In the genomic region with DNA sequence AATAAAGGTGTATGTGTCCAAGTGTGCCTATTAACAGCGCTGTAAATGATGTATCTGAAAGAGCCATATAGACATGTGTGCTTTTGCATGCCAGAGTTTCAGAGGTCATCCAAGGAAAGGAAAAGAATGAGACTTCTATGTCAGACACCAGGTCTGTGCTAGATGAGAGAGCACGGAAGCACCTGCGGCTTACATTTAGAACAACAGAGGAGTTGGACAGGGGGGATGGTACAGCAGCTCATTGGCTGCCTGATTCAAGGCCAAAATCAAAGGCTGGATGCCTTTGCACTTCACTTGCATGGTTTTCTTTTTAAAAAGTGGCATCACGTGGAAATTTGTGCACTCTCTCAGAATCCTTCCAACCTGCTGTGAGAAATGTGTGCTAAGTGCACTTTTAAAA, we compare ENCODE assay signal across 39 cellular contexts. TPM values are rescaled to one million over a fixed set of nuclear protein-coding genes. Genes with fewer than 3 reads are reported as not detected.
"Had no signal": no experiment of that assay in that cellular context is flagged by ENCODE, and none has a peak within 500 bp of the region (broad histone marks: within the 10 kb centered on the region; RNA-seq: fewer than 3 reads in every experiment).

No MANE protein-coding gene starts in this region.

- ATAC-seq: activated CD8-positive, alpha-beta T cell treated with anti-CD3 and anti-CD28 coated beads for 36 hours; activated naive CD4-positive, alpha-beta T cell treated with anti-CD3 and anti-CD28 coated beads, Interleukin-2, amount 50 U/mL, for 72 hours; activated T-cell treated with anti-CD3 and anti-CD28 coated beads, Interleukin-2, amount 50 U/mL, for 72 hours; gastroesophageal sphincter; heart right ventricle; WTC11 had no signal

- H3K27me3 ChIP-seq: ascending aorta, cardiac muscle cell, colonic mucosa, hepatocyte had no signal

- H3K9me3 ChIP-seq: ascending aorta, breast epithelium, colonic mucosa, esophagus squamous epithelium, gastroesophageal sphincter, heart right ventricle had no signal

- H3K4me3 Mint-ChIP-seq: activated CD8-positive, alpha-beta T cell treated with anti-CD3 and anti-CD28 coated beads for 36 hours; activated naive CD8-positive, alpha-beta T cell treated with anti-CD3 and anti-CD28 coated beads, Interleukin-2, amount 10 ng/mL, durations not matched to agents 7 days and 5 days; activated T-cell treated with anti-CD3 and anti-CD28 coated beads, Interleukin-2, amount 50 U/mL, for 24 hours; activated T-cell treated with anti-CD3 and anti-CD28 coated beads, Interleukin-2, amount 50 U/mL, for 72 hours; brain; WTC11 had no signal

- H3K4me1 Mint-ChIP-seq: activated naive CD8-positive, alpha-beta T cell treated with anti-CD3 and anti-CD28 coated beads, Interleukin-2, amount 10 ng/mL, durations not matched to agents 7 days and 5 days had no signal

- H3K79me2 ChIP-seq: hepatocyte had no signal

- H3K27me3 Mint-ChIP-seq: brain had no signal

- H3K4me1 ChIP-seq: ascending aorta, breast epithelium, colonic mucosa, esophagus squamous epithelium, gastroesophageal sphincter, heart right ventricle had no signal

- H3K36me3 ChIP-seq: ascending aorta, breast epithelium, cardiac muscle cell, colonic mucosa, esophagus squamous epithelium, gastroesophageal sphincter, heart right ventricle had no signal

- DNase-seq: activated CD4-positive, alpha-beta T cell treated with anti-CD3 and anti-CD28 coated beads for 1 hour; activated CD4-positive, alpha-beta T cell treated with anti-CD3 and anti-CD28 coated beads for 48 hours; activated CD4-positive, alpha-beta T cell treated with anti-CD3 and anti-CD28 coated beads, Interleukin-2, amount 50 U/mL, for 1 hour; activated CD4-positive, alpha-beta T cell treated with anti-CD3 and anti-CD28 coated beads, Interleukin-2, amount 50 U/mL, for 48 hours; activated CD8-positive, alpha-beta memory T cell treated with anti-CD3 and anti-CD28 coated beads for 24 hours; activated CD8-positive, alpha-beta memory T cell treated with anti-CD3 and anti-CD28 coated beads, Interleukin-2, amount 50 U/mL, for 48 hours; activated CD8-positive, alpha-beta T cell treated with anti-CD3 and anti-CD28 coated beads for 36 hours; activated effector memory CD4-positive, alpha-beta T cell treated with Interleukin-2 at 50 U/mL for 16 hours; activated gamma-delta T cell treated with Interleukin-2 at 50 U/mL for 16 hours; activated naive CD4-positive, alpha-beta T cell treated with Interleukin-2 at 50 U/mL for 16 hours; activated naive CD8-positive, alpha-beta T cell treated with anti-CD3 and anti-CD28 coated beads, Interleukin-2, amount 10 ng/mL, durations not matched to agents 7 days and 5 days; activated T-cell treated with anti-CD3 and anti-CD28 coated beads for 4 hours; activated T-cell treated with anti-CD3 and anti-CD28 coated beads, Interleukin-2, amount 50 U/mL, for 24 hours; activated T-cell treated with anti-CD3 and anti-CD28 coated beads, Interleukin-2, amount 50 U/mL, for 72 hours; central memory CD4-positive, alpha-beta T cell; cerebellar nuclear complex; colonic mucosa; effector CD8-positive, alpha-beta T cell; esophagus squamous epithelium; foreskin melanocyte; heart right ventricle; T-helper 2 cell had no signal

- H3K4me2 ChIP-seq: hepatocyte had no signal

- H3K27ac ChIP-seq: ascending aorta, breast epithelium, cardiac muscle cell, colonic mucosa, epithelial cell of prostate, esophagus squamous epithelium, gastroesophageal sphincter, heart right ventricle, hepatocyte, VCaP had no signal

- H3K27ac Mint-ChIP-seq: activated CD8-positive, alpha-beta T cell treated with anti-CD3 and anti-CD28 coated beads for 36 hours; activated naive CD4-positive, alpha-beta T cell treated with anti-CD3 and anti-CD28 coated beads, Interleukin-2, amount 50 U/mL, for 72 hours; activated naive CD8-positive, alpha-beta T cell treated with anti-CD3 and anti-CD28 coated beads, Interleukin-2, amount 10 ng/mL, durations not matched to agents 7 days and 5 days; activated T-cell treated with anti-CD3 and anti-CD28 coated beads, Interleukin-2, amount 50 U/mL, for 24 hours; activated T-cell treated with anti-CD3 and anti-CD28 coated beads, Interleukin-2, amount 50 U/mL, for 72 hours; brain; WTC11 had no signal

- H3K4me3 ChIP-seq: ascending aorta, breast epithelium, cardiac muscle cell, colonic mucosa, esophagus squamous epithelium, gastroesophageal sphincter, heart right ventricle, hepatocyte had no signal

- H3K9me3 Mint-ChIP-seq: activated CD8-positive, alpha-beta T cell treated with anti-CD3 and anti-CD28 coated beads for 36 hours; activated naive CD4-positive, alpha-beta T cell treated with anti-CD3 and anti-CD28 coated beads, Interleukin-2, amount 50 U/mL, for 72 hours; activated naive CD8-positive, alpha-beta T cell treated with anti-CD3 and anti-CD28 coated beads, Interleukin-2, amount 10 ng/mL, durations not matched to agents 7 days and 5 days; activated T-cell treated with anti-CD3 and anti-CD28 coated beads, Interleukin-2, amount 50 U/mL, for 24 hours; activated T-cell treated with anti-CD3 and anti-CD28 coated beads, Interleukin-2, amount 50 U/mL, for 72 hours had no signal

- H3K36me3 Mint-ChIP-seq: activated naive CD4-positive, alpha-beta T cell treated with anti-CD3 and anti-CD28 coated beads, Interleukin-2, amount 50 U/mL, for 72 hours; activated naive CD8-positive, alpha-beta T cell treated with anti-CD3 and anti-CD28 coated beads, Interleukin-2, amount 10 ng/mL, durations not matched to agents 7 days and 5 days; brain; WTC11 had no signal

- H2AFZ ChIP-seq: hepatocyte had no signal

RNA-seq across cellular contexts. Expression of a gene that starts 32.8 kb away (rescaled TPM):
- total RNA-seq: activated CD8-positive, alpha-beta T cell treated with anti-CD3 and anti-CD28 coated beads for 36 hours; activated naive CD4-positive, alpha-beta T cell treated with anti-CD3 and anti-CD28 coated beads, Interleukin-2, amount 50 U/mL, for 72 hours; activated naive CD8-positive, alpha-beta T cell treated with anti-CD3 and anti-CD28 coated beads, Interleukin-2, amount 10 ng/mL, durations not matched to agents 7 days and 5 days; ascending aorta; dermis microvascular lymphatic vessel endothelial cell; endothelial cell of umbilical vein; esophagus squamous epithelium; fibroblast of villous mesenchyme; glomerular endothelial cell; heart right ventricle; T-helper 1 cell treated with Interleukin-12 subunit alpha and Interleukin-12 subunit beta and Interleukin-4 antibody, amounts not matched to agents 30 ng/mL and 1 ng/mL, for 36 hours had no signal
- polyA plus RNA-seq: endothelial cell of umbilical vein, esophagus, fibroblast of lung, heart right ventricle had no signal
